ENCODE assay signal across 28 cellular contexts in the genomic region with DNA sequence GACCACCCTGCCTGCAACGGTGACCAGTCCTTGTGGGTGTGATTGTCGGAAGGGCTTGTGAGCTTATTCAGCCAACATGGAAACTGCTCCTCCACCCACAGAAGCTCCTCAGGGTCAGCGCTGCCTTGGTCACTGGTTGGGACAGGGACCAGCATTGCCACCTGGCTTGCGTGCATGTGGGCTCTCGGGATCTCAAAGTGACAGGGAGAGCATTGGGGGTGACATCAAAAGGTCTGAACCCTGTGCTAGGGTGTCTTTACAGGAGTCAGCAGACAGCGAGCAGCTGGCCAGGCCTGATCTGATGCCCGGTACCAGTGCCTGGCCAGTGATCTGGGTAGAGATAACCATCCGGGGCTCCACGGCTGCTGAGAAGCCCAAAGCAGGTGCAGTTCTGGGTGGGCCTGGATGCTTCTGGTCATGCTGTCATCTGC.
"Had no signal": no experiment of that assay in that cellular context is flagged by ENCODE, and none has a peak within 500 bp of the region (broad histone marks: within the 10 kb centered on the region; RNA-seq: fewer than 3 reads in every experiment).

No MANE protein-coding gene starts in this region.

- H3K4me3 ChIP-seq: MG63, SJSA1 had no signal

- ATAC-seq: activated T-cell treated with anti-CD3 and anti-CD28 coated beads, Interleukin-2, amount 50 U/mL, for 4 hours; Panc1; T-cell had no signal

- H3K36me3 Mint-ChIP-seq: activated CD4-positive, alpha-beta memory T cell treated with anti-CD3 and anti-CD28 coated beads for 36 hours; activated naive CD8-positive, alpha-beta T cell; brain; T-cell had no signal

- H3K9me3 ChIP-seq: MG63, SJSA1 had no signal

- H3K9me3 Mint-ChIP-seq: activated CD4-positive, alpha-beta memory T cell treated with anti-CD3 and anti-CD28 coated beads for 36 hours; activated CD4-positive, alpha-beta T cell treated with anti-CD3 and anti-CD28 coated beads, Interleukin-2, amount 10 ng/mL, durations not matched to agents 7 days and 5 days; activated naive CD4-positive, alpha-beta T cell treated with anti-CD3 and anti-CD28 coated beads for 36 hours; activated T-cell treated with anti-CD3 and anti-CD28 coated beads, Interleukin-2, amount 50 U/mL, for 4 hours; T-cell had no signal

- H3K4me3 Mint-ChIP-seq: activated CD4-positive, alpha-beta memory T cell treated with anti-CD3 and anti-CD28 coated beads for 36 hours; activated CD4-positive, alpha-beta T cell treated with anti-CD3 and anti-CD28 coated beads, Interleukin-2, amount 10 ng/mL, durations not matched to agents 7 days and 5 days; activated naive CD4-positive, alpha-beta T cell treated with anti-CD3 and anti-CD28 coated beads for 36 hours; activated naive CD8-positive, alpha-beta T cell; activated T-cell treated with anti-CD3 and anti-CD28 coated beads, Interleukin-2, amount 50 U/mL, for 4 hours; brain; T-cell had no signal

- H3K36me3 ChIP-seq: MG63, SJSA1 had no signal

- H3K27ac ChIP-seq: SJSA1, VCaP had no signal

- H3K27me3 ChIP-seq: MG63, SJSA1 had no signal

- H3K27ac Mint-ChIP-seq: activated CD4-positive, alpha-beta memory T cell treated with anti-CD3 and anti-CD28 coated beads for 36 hours; activated CD4-positive, alpha-beta T cell treated with anti-CD3 and anti-CD28 coated beads, Interleukin-2, amount 10 ng/mL, durations not matched to agents 7 days and 5 days; activated naive CD4-positive, alpha-beta T cell treated with anti-CD3 and anti-CD28 coated beads for 36 hours; activated naive CD8-positive, alpha-beta T cell; brain; T-cell had no signal

- H3K4me1 Mint-ChIP-seq: activated CD4-positive, alpha-beta T cell treated with anti-CD3 and anti-CD28 coated beads, Interleukin-2, amount 10 ng/mL, durations not matched to agents 7 days and 5 days had no signal

- DNase-seq: activated CD4-positive, alpha-beta memory T cell treated with anti-CD3 and anti-CD28 coated beads for 36 hours; activated CD4-positive, alpha-beta T cell treated with anti-CD3 and anti-CD28 coated beads, Interleukin-2, amount 10 ng/mL, durations not matched to agents 7 days and 5 days; activated CD4-positive, CD25-positive, alpha-beta regulatory T cell; activated CD8-positive, alpha-beta memory T cell treated with anti-CD3 and anti-CD28 coated beads for 24 hours; activated effector memory CD4-positive, alpha-beta T cell treated with anti-CD3 and anti-CD28 coated beads, Interleukin-2, amount 50 U/mL, for 16 hours; activated naive CD4-positive, alpha-beta T cell treated with anti-CD3 and anti-CD28 coated beads for 36 hours; activated T-cell treated with anti-CD3 and anti-CD28 coated beads, Interleukin-2, amount 50 U/mL, for 4 hours; amygdala; MG63; MV-4-11; NCI-H1105; NCI-H1436; NCI-H1694 treated with DMSO at 0.1 percent for 48 hours; NCI-H2029 treated with DMSO at 0.1 percent for 48 hours; NCI-H345; NCI-H510A treated with DMSO at 0.1 percent for 48 hours; NCI-H69; NK-92 treated with Interleukin-12 subunit alpha and Interleukin-12 subunit beta, amount 100 ng/mL, for 24 hours; OCI-M1; RPMI8226; SHP77; T-cell; T-helper 2 cell had no signal

- H3K4me1 ChIP-seq: SJSA1 had no signal
